18 cellular contexts compared by ENCODE assay signal in the genomic region with DNA sequence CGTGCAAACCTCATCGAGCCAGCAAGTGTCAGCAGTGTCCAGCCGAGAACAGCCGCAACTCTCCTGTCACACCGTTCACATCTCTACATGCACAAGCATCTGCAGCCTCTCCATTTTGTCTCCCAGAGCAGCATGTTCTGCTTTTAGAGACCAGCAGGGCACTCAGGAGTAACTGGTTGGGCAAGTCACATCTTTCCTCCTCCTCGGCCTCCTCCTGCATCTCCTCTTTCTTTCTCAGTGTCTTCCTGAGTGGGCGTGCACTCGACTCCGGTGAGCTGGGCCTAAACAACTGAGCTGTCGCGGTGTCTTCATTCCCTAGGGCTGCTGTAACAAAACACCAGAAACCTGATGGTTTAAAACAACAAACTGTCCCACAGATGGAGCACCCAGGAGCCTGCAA.
"Had no signal": no experiment of that assay in that cellular context is flagged by ENCODE, and none has a peak within 500 bp of the region (broad histone marks: within the 10 kb centered on the region; RNA-seq: fewer than 3 reads in every experiment).

No MANE protein-coding gene starts in this region.

- H3K9me3 Mint-ChIP-seq: dendritic cell treated with granulocyte-macrophage colony-stimulating factor and Interleukin-4, amounts not matched to agents 40 ng/mL and 50 ng/mL, for 4 days; effector memory CD8-positive, alpha-beta T cell; stimulated activated effector memory CD8-positive, alpha-beta T cell treated with anti-CD3 and anti-CD28 coated beads, Interleukin-12 subunit alpha, Interleukin-12 subunit beta, amount 100 ng/mL, for 72 hours had no signal

- H3K27ac Mint-ChIP-seq: dendritic cell treated with granulocyte-macrophage colony-stimulating factor and Interleukin-4, amounts not matched to agents 40 ng/mL and 50 ng/mL, for 4 days; effector memory CD8-positive, alpha-beta T cell; naive B cell; stimulated activated effector memory CD8-positive, alpha-beta T cell treated with anti-CD3 and anti-CD28 coated beads, Interleukin-12 subunit alpha, Interleukin-12 subunit beta, amount 100 ng/mL, for 72 hours had no signal

- H3K36me3 ChIP-seq: gastrocnemius medialis, heart right ventricle, left lung, sigmoid colon had no signal

- DNase-seq: activated CD4-positive, CD25-positive, alpha-beta regulatory T cell treated with anti-CD3 and anti-CD28 coated beads, Interleukin-2, amount 50 U/mL, for 72 hours; activated naive CD4-positive, alpha-beta T cell; activated T-cell treated with anti-CD3 and anti-CD28 coated beads for 4 hours; anterior cingulate cortex; effector memory CD8-positive, alpha-beta T cell; gastrocnemius medialis; heart right ventricle; left lung; mammary epithelial cell; naive B cell; nucleus accumbens; sigmoid colon; stimulated activated CD4-positive, alpha-beta T cell treated with anti-CD3 and anti-CD28 coated beads, Interleukin-12 subunit alpha, Interleukin-12 subunit beta, amount 100 ng/mL, for 4 hours; T-helper 1 cell; T1000 had no signal

- H3K27me3 Mint-ChIP-seq: dendritic cell treated with granulocyte-macrophage colony-stimulating factor and Interleukin-4, amounts not matched to agents 40 ng/mL and 50 ng/mL, for 4 days had no signal

- H3K27ac ChIP-seq: gastrocnemius medialis, heart right ventricle, left lung, sigmoid colon had no signal

- H3K4me3 Mint-ChIP-seq: dendritic cell treated with granulocyte-macrophage colony-stimulating factor and Interleukin-4, amounts not matched to agents 40 ng/mL and 50 ng/mL, for 4 days; effector memory CD8-positive, alpha-beta T cell; naive B cell; stimulated activated effector memory CD8-positive, alpha-beta T cell treated with anti-CD3 and anti-CD28 coated beads, Interleukin-12 subunit alpha, Interleukin-12 subunit beta, amount 100 ng/mL, for 72 hours had no signal

- H3K9me3 ChIP-seq: gastrocnemius medialis, heart right ventricle, left lung, sigmoid colon had no signal

- FAIRE-seq: islet of Langerhans had no signal

- H3K4me1 ChIP-seq: gastrocnemius medialis, heart right ventricle, left lung, sigmoid colon had no signal

- H3K4me1 Mint-ChIP-seq: stimulated activated effector memory CD8-positive, alpha-beta T cell treated with anti-CD3 and anti-CD28 coated beads, Interleukin-12 subunit alpha, Interleukin-12 subunit beta, amount 100 ng/mL, for 72 hours had no signal

- H3K36me3 Mint-ChIP-seq: naive B cell; stimulated activated effector memory CD8-positive, alpha-beta T cell treated with anti-CD3 and anti-CD28 coated beads, Interleukin-12 subunit alpha, Interleukin-12 subunit beta, amount 100 ng/mL, for 72 hours had no signal

- H3K4me3 ChIP-seq: gastrocnemius medialis, heart right ventricle, left lung, sigmoid colon had no signal
